Comparison of ENCODE assay signal across 8 cellular contexts in genomic region chr18:49021433-49022129, GRCh38.
A peak's percentile ranks its signal among the peaks of the same experiment; 100 is the strongest.
DNase-seq lines count a peak whose midpoint lies in the region; ATAC-seq and TF ChIP-seq lines count a peak whose summit lies in the region.

No MANE protein-coding gene starts in this region.

- peaks cover 37% of the 10 kb centered on the region for H3K4me1 ChIP-seq in HUES6 (ENCODE audit: control insufficient read depth, insufficient read depth, low read length)
- peaks cover 4 to 9% of the 10 kb centered on the region in 2 donors for H3K4me1 ChIP-seq in neuronal stem cell (ENCODE audit: control insufficient read depth in 2 of 2, insufficient read depth in 1 of 2, low read depth in 1 of 2, low read length in 2 of 2)
- H3K4me1 ChIP-seq in gastrocnemius medialis = no peaks in the 10 kb centered on the region

- H4K8ac ChIP-seq in neuronal stem cell (ENCODE audit: low read depth, low read length) = no peak overlapping the region

- H3K27me3 ChIP-seq in HUES6 (ENCODE audit: control insufficient read depth, insufficient read depth, low read length) (no peaks in the 10 kb centered on the region), neuronal stem cell (ENCODE audit: control insufficient read depth in 3 of 3, insufficient read depth in 3 of 3, low read depth in 1 of 3, low read length in 3 of 3) (peaks cover 0 to 2% (median 0%) of the 10 kb centered on the region in 3 experiments), gastrocnemius medialis (no peaks in the 10 kb centered on the region)

- H3K36me3 ChIP-seq in HUES6 (ENCODE audit: control insufficient read depth, insufficient read depth, low read length) (no peaks in the 10 kb centered on the region; the same call in 1 of the 2 replicates), neuronal stem cell (replicated peaks in 1 of 2; ENCODE audit: control insufficient read depth in 2 of 2, insufficient read depth in 2 of 2, low read length in 2 of 2) (no peaks in the 10 kb centered on the region), gastrocnemius medialis (no peaks in the 10 kb centered on the region)

- no peaks in the 10 kb centered on the region for H3K79me1 ChIP-seq in neuronal stem cell (ENCODE audit: low read depth, low read length)

- peak overlapping the region; percentile 82 for H2BK12ac ChIP-seq in neuronal stem cell (ENCODE audit: low read length)

- H3K4me3 ChIP-seq in HUES6 (ENCODE audit: low read depth, low read length) (peak overlapping the region; percentile 30; the same call in 1 of the 2 replicates), epithelial cell of proximal tubule (ENCODE audit: low read depth, low read length) (no peak overlapping the region), neuronal stem cell (ENCODE audit: low read length in 2 of 2) (no peak overlapping the region), gastrocnemius medialis (no peak overlapping the region)

- H2BK120ac ChIP-seq in neuronal stem cell (ENCODE audit: low read depth, low read length) = peak overlapping the region; percentile 69

- peak; percentile 67 for TF ChIP-seq CTCF in epithelial cell of proximal tubule (conservative IDR thresholded peaks at IDR 0.05; ENCODE audit: low read depth, low read length)
- no peak for TF ChIP-seq CTCF in omental fat pad (IDR thresholded peaks at IDR 0.05)
- peak in 2 of 5 experiments; percentile 27 to 35 for TF ChIP-seq CTCF in gastrocnemius medialis (IDR thresholded peaks at IDR 0.05 in 4 of 5, conservative IDR thresholded peaks at IDR 0.05 in 1 of 5)

- H3K4ac ChIP-seq in neuronal stem cell (ENCODE audit: low read length) = no peak overlapping the region

- no peak for ATAC-seq in omental fat pad (ENCODE audit: low FRiP score)
- ATAC-seq in gastrocnemius medialis = no peak

- peak overlapping the region; percentile 83 for H3K18ac ChIP-seq in neuronal stem cell (ENCODE audit: low read length)

- peak overlapping the region; percentile 72 for H2BK5ac ChIP-seq in neuronal stem cell (ENCODE audit: low read length)

- H3K9me3 ChIP-seq in HUES6 (ENCODE audit: control insufficient read depth, insufficient read depth, low read depth, low read length) (no peaks in the 10 kb centered on the region; the same call in 1 of the 2 replicates), neuronal stem cell (replicated peaks in 1 of 2; ENCODE audit: control insufficient read depth in 2 of 2, insufficient read depth in 1 of 2, low read depth in 1 of 2, low read length in 2 of 2) (peaks cover 0 to 10% of the 10 kb centered on the region in 2 donors), gastrocnemius medialis (no peaks in the 10 kb centered on the region)

- H3K4me2 ChIP-seq in neuronal stem cell (ENCODE audit: insufficient read depth, low read length, poor library complexity, severe bottlenecking) = no peak overlapping the region

- peak overlapping the region; percentile 17 for H3K14ac ChIP-seq in neuronal stem cell (ENCODE audit: low read length)

- H3K23ac ChIP-seq in neuronal stem cell (ENCODE audit: low read depth, low read length, poor library complexity) = peak overlapping the region; percentile 77

- WGBS in neuronal stem cell (ENCODE audit: extremely low coverage in 2 of 2, insufficient read length in 2 of 2, insufficient replicate concordance in 1 of 2), 2 donors = no CpG with 5 or more reads among the region's 18 CpGs

- no peak overlapping the region for H4K91ac ChIP-seq in neuronal stem cell (ENCODE audit: low read depth, low read length, poor library complexity)

- TF ChIP-seq POLR2A in gastrocnemius medialis (IDR thresholded peaks at IDR 0.05) = no peak

- peak overlapping the region; percentile 31; the same call in 1 of the 2 replicates for H3K27ac ChIP-seq in HUES6 (ENCODE audit: low read depth, low read length)
- no peak overlapping the region for H3K27ac ChIP-seq in neuronal stem cell (replicated peaks; ENCODE audit: low read length)
- H3K27ac ChIP-seq in gastrocnemius medialis = no peak overlapping the region

- H3K9ac ChIP-seq in HUES6 (ENCODE audit: low read length) (peak overlapping the region; percentile 70), neuronal stem cell (ENCODE audit: low read depth, low read length, poor library complexity) (no peak overlapping the region)

- H2AFZ ChIP-seq in neuronal stem cell (ENCODE audit: low read length) = no peak overlapping the region

- peak overlapping the region; percentile 96 for H2BK15ac ChIP-seq in neuronal stem cell (ENCODE audit: low read length)

- intact Hi-C loops in gastrocnemius medialis (cut with DNase I; ENCODE audit: low total_unique reads) = no loop called here

- H2AK5ac ChIP-seq in neuronal stem cell (ENCODE audit: low read depth, low read length) = peak overlapping the region; percentile 86

- peak; percentile 48 for DNase-seq in G401 (ENCODE audit: low spot score)
- DNase-seq in activated CD4-positive, alpha-beta T cell treated with anti-CD3 and anti-CD28 coated beads for 1 hour = peak; percentile 9
- no peak for DNase-seq in epithelial cell of proximal tubule (ENCODE audit: low read depth)
- DNase-seq in neuronal stem cell (ENCODE audit: low spot score) = no peak
- DNase-seq in omental fat pad (ENCODE audit: low spot score) = no peak
- DNase-seq in gastrocnemius medialis = no peak
- DNase-seq in DMS79 treated with DMSO at 0.1 percent for 48 hours (lab: John Stamatoyannopoulos, UW) = no peak

- in situ Hi-C loops in G401 (cut with HindIII; ENCODE audit: low sequenced_read_pairs) = no loop called here
- in situ Hi-C loops in gastrocnemius medialis (cut with MboI; ENCODE audit: low sequenced_read_pairs in 4 of 4) = no loop called here

Comparison
In these comparisons a context has a peak if more than half of its experiments do, and no peak if none do; other contexts are left out.
1. DNase-seq: peak in G401 (single experiment) and activated CD4-positive, alpha-beta T cell treated with anti-CD3 and anti-CD28 coated beads for 1 hour (single experiment); none in epithelial cell of proximal tubule (single experiment), neuronal stem cell (single experiment), omental fat pad (single experiment), gastrocnemius medialis (0 of 2) and DMS79 treated with DMSO at 0.1 percent for 48 hours (single experiment).